1 cellular context compared by ENCODE assay signal in genomic region chr6:159126590-159126989, GRCh38.
TF ChIP-seq lines count a peak whose summit lies in the region.

No MANE protein-coding gene starts in this region.

TF ChIP-seq in GM12878, 131 proteins besides CTCF, POLR2A, EP300 and RAD21 (continued from another document):
- TF ChIP-seq CUX1 (IDR thresholded peaks at IDR 0.05; ENCODE audit: insufficient replicate concordance, low read depth, low read length) (no peak), TARDBP (IDR thresholded peaks at IDR 0.05; ENCODE audit: borderline replicate concordance) (no peak), REST (IDR thresholded peaks at IDR 0.05; ENCODE audit: low read depth, low read length) (no peak), TAF1 (IDR thresholded peaks at IDR 0.05; ENCODE audit: borderline replicate concordance, low read depth, low read length) (no peak), CBX5 (IDR thresholded peaks at IDR 0.05; ENCODE audit: low read depth) (no peak), ATF7 (IDR thresholded peaks at IDR 0.05; ENCODE audit: low read depth) (no peak), NFXL1 (IDR thresholded peaks at IDR 0.05; ENCODE audit: borderline replicate concordance) (no peak), EED (IDR thresholded peaks at IDR 0.05; ENCODE audit: low read depth) (no peak)
